ENCODE assay signal across 9 cellular contexts in the genomic region with DNA sequence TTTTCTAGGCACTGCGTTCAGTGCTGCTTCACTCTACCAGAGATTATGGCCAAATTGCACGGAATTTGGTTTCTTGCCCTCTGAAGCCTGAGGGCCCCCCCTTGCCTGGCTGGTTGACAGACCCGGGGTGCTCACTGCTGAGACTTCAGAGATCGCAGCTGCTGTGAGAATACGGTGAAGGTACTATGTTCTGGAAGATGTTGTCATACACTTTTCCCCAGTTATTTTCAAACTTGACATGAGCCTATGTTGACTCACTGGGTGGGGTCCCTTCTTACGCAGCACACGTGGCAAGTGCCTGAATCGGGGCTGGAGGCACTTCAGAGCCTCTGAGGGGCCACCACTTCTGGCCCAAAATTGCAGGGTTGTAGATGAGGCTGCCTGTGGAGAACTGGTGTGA. TPM values are rescaled to one million over a fixed set of nuclear protein-coding genes. Genes with fewer than 3 reads are reported as not detected.
DNase-seq lines count a peak whose midpoint lies in the region; ATAC-seq, FAIRE-seq and TF ChIP-seq lines count a peak whose summit lies in the region.
"Not testable (repeated sequence)": the region's sequence is repeated elsewhere in the genome, so short reads cannot be mapped to it uniquely, and the experiment has no call there.
"Had no signal": no experiment of that assay in that cellular context is flagged by ENCODE, and none has a peak within 500 bp of the region (broad histone marks: within the 10 kb centered on the region; RNA-seq: fewer than 3 reads in every experiment).

No MANE protein-coding gene starts in this region.

- H2AFZ ChIP-seq in PC-3 (ENCODE audit: low read length); keratinocyte (ENCODE audit: control insufficient read depth, low read length): not testable (repeated sequence)

- not testable (repeated sequence) for H3K9me3 Mint-ChIP-seq in activated CD4-positive, alpha-beta T cell treated with anti-CD3 and anti-CD28 coated beads, Interleukin-2, amount 10 ng/mL, durations not matched to agents 24 days and 14 days; activated T-helper 2 cell treated with anti-CD3 and anti-CD28 coated beads, Interferon-gamma antibody, Interleukin-2, Interleukin-4, amounts not matched to agents 10 μg/mL and 5 μg/mL and 100 μg/mL, durations not matched to agents 14 hours and 24 hours and 36 hours; osteocyte (ENCODE audit: unreplicated experiment); stimulated activated naive CD8-positive, alpha-beta T cell treated with anti-CD3 and anti-CD28 coated beads, Interleukin-15, amount 100 ng/mL, for 72 hours

- H3K9me1 ChIP-seq in keratinocyte (ENCODE audit: control insufficient read depth, extremely low read depth, insufficient read depth, low read length) = not testable (repeated sequence)

- DNase-seq in Daoy (ENCODE audit: low read depth) (peak; percentile 39), PC-3 (peak; percentile 71), bronchial epithelial cell (ENCODE audit: low read depth) (peak; percentile 38)
- not testable (repeated sequence) for DNase-seq in activated CD4-positive, alpha-beta T cell treated with anti-CD3 and anti-CD28 coated beads, Interleukin-2, amount 10 ng/mL, durations not matched to agents 24 days and 14 days; activated T-helper 2 cell treated with anti-CD3 and anti-CD28 coated beads, Interferon-gamma antibody, Interleukin-2, Interleukin-4, amounts not matched to agents 10 μg/mL and 5 μg/mL and 100 μg/mL, durations not matched to agents 14 hours and 24 hours and 36 hours (ENCODE audit: low spot score); keratinocyte (ENCODE audit: low read depth, low spot score); osteocyte (ENCODE audit: extremely low spot score, unreplicated experiment); stimulated activated naive CD8-positive, alpha-beta T cell treated with anti-CD3 and anti-CD28 coated beads, Interleukin-15, amount 100 ng/mL, for 72 hours

- not testable (repeated sequence) for H4K20me1 ChIP-seq in PC-3 (ENCODE audit: low read length); keratinocyte (ENCODE audit: control insufficient read depth, extremely low read depth, insufficient read depth, low read length)

- not testable (repeated sequence) for H3K9me2 ChIP-seq in PC-3 (replicated peaks; ENCODE audit: low read length)

- not testable (repeated sequence) for H3K36me3 ChIP-seq in PC-3 (ENCODE audit: low read depth, low read length); bronchial epithelial cell (ENCODE audit: control insufficient read depth, insufficient read depth, low read length); keratinocyte (ENCODE audit: control insufficient read depth in 2 of 2, extremely low read depth in 1 of 2, insufficient read depth in 2 of 2, low read length in 2 of 2)

- H3K27ac ChIP-seq in PC-3 (ENCODE audit: low read length) = peak overlapping the region; percentile 96
- peak overlapping the region; percentile 56 for H3K27ac ChIP-seq in keratinocyte (ENCODE audit: control insufficient read depth, insufficient read depth, low read length)

- not testable (repeated sequence) for H3K9me3 ChIP-seq in PC-3 (ENCODE audit: low read length); keratinocyte (ENCODE audit: control insufficient read depth, low read depth, low read length)

- H3K27me3 Mint-ChIP-seq in activated CD4-positive, alpha-beta T cell treated with anti-CD3 and anti-CD28 coated beads, Interleukin-2, amount 10 ng/mL, durations not matched to agents 24 days and 14 days; activated T-helper 2 cell treated with anti-CD3 and anti-CD28 coated beads, Interferon-gamma antibody, Interleukin-2, Interleukin-4, amounts not matched to agents 10 μg/mL and 5 μg/mL and 100 μg/mL, durations not matched to agents 14 hours and 24 hours and 36 hours (ENCODE audit: low read depth); osteocyte (ENCODE audit: unreplicated experiment); stimulated activated naive CD8-positive, alpha-beta T cell treated with anti-CD3 and anti-CD28 coated beads, Interleukin-15, amount 100 ng/mL, for 72 hours: not testable (repeated sequence)

- peaks cover 12% of the 10 kb centered on the region for H3K4me1 Mint-ChIP-seq in activated CD4-positive, alpha-beta T cell treated with anti-CD3 and anti-CD28 coated beads, Interleukin-2, amount 10 ng/mL, durations not matched to agents 24 days and 14 days
- H3K4me1 Mint-ChIP-seq in activated T-helper 2 cell treated with anti-CD3 and anti-CD28 coated beads, Interferon-gamma antibody, Interleukin-2, Interleukin-4, amounts not matched to agents 10 μg/mL and 5 μg/mL and 100 μg/mL, durations not matched to agents 14 hours and 24 hours and 36 hours (ENCODE audit: low read depth) = not testable (repeated sequence)
- H3K4me1 Mint-ChIP-seq in osteocyte (ENCODE audit: unreplicated experiment) = peaks cover 20% of the 10 kb centered on the region
- peaks cover 36% of the 10 kb centered on the region for H3K4me1 Mint-ChIP-seq in stimulated activated naive CD8-positive, alpha-beta T cell treated with anti-CD3 and anti-CD28 coated beads, Interleukin-15, amount 100 ng/mL, for 72 hours

- H3K4me3 ChIP-seq in PC-3 (ENCODE audit: low read length); bronchial epithelial cell (ENCODE audit: low read depth, low read length); keratinocyte (ENCODE audit: control insufficient read depth in 2 of 3, extremely low read depth in 1 of 3, insufficient read depth in 2 of 3, low read depth in 1 of 3, low read length in 3 of 3): not testable (repeated sequence)

- H3K27ac Mint-ChIP-seq in activated CD4-positive, alpha-beta T cell treated with anti-CD3 and anti-CD28 coated beads, Interleukin-2, amount 10 ng/mL, durations not matched to agents 24 days and 14 days = peak overlapping the region; percentile 37
- not testable (repeated sequence) for H3K27ac Mint-ChIP-seq in activated T-helper 2 cell treated with anti-CD3 and anti-CD28 coated beads, Interferon-gamma antibody, Interleukin-2, Interleukin-4, amounts not matched to agents 10 μg/mL and 5 μg/mL and 100 μg/mL, durations not matched to agents 14 hours and 24 hours and 36 hours; stimulated activated naive CD8-positive, alpha-beta T cell treated with anti-CD3 and anti-CD28 coated beads, Interleukin-15, amount 100 ng/mL, for 72 hours
- H3K27ac Mint-ChIP-seq in osteocyte (ENCODE audit: unreplicated experiment) = peak overlapping the region; percentile 34

- H3K9ac ChIP-seq in PC-3 (ENCODE audit: low read length) = peak overlapping the region; percentile 98
- not testable (repeated sequence) for H3K9ac ChIP-seq in keratinocyte (ENCODE audit: control insufficient read depth, extremely low read depth, insufficient read depth, low read length)

- intact Hi-C loops in PC-3 (cut with micrococcal nuclease) = loop anchor here (5.0 kb wide), 1 partner anchor 42 kb away; the partner anchor contains the start of gene PRSS27
- intact Hi-C loops in activated CD4-positive, alpha-beta T cell treated with anti-CD3 and anti-CD28 coated beads, Interleukin-2, amount 10 ng/mL, durations not matched to agents 24 days and 14 days (cut with micrococcal nuclease) = not testable (repeated sequence)
- intact Hi-C loops in activated T-helper 2 cell treated with anti-CD3 and anti-CD28 coated beads, Interferon-gamma antibody, Interleukin-2, Interleukin-4, amounts not matched to agents 10 μg/mL and 5 μg/mL and 100 μg/mL, durations not matched to agents 14 hours and 24 hours and 36 hours (cut with micrococcal nuclease) = loop anchor here (5.0 kb wide), 1 partner anchor 202 kb away; the partner anchor contains the start of gene FLYWCH2

- peak overlapping the region; percentile 95 for H3K4me2 ChIP-seq in PC-3 (ENCODE audit: low read length)
- H3K4me2 ChIP-seq in keratinocyte (ENCODE audit: control insufficient read depth, extremely low read depth, insufficient read depth, low read depth, low read length) = not testable (repeated sequence)

- ATAC-seq in PC-3 = peak; percentile 33
- ATAC-seq in stimulated activated naive CD8-positive, alpha-beta T cell treated with anti-CD3 and anti-CD28 coated beads, Interleukin-15, amount 100 ng/mL, for 72 hours = not testable (repeated sequence)

- POLR2A ChIA-PET in PC-3 (lab: Charles Lee; ENCODE audit: unreplicated experiment) = not testable (repeated sequence)

- dilution Hi-C loops in keratinocyte (cut with MboI; ENCODE audit: extremely low pct_ligation_motif_present, low sequenced_read_pairs) = not testable (repeated sequence)

- peak overlapping the region; percentile 40 for H3K4me3 Mint-ChIP-seq in activated CD4-positive, alpha-beta T cell treated with anti-CD3 and anti-CD28 coated beads, Interleukin-2, amount 10 ng/mL, durations not matched to agents 24 days and 14 days
- H3K4me3 Mint-ChIP-seq in activated T-helper 2 cell treated with anti-CD3 and anti-CD28 coated beads, Interferon-gamma antibody, Interleukin-2, Interleukin-4, amounts not matched to agents 10 μg/mL and 5 μg/mL and 100 μg/mL, durations not matched to agents 14 hours and 24 hours and 36 hours (ENCODE audit: low read depth) = peak overlapping the region; percentile 72
- H3K4me3 Mint-ChIP-seq in osteocyte (ENCODE audit: unreplicated experiment) = not testable (repeated sequence)
- H3K4me3 Mint-ChIP-seq in stimulated activated naive CD8-positive, alpha-beta T cell treated with anti-CD3 and anti-CD28 coated beads, Interleukin-15, amount 100 ng/mL, for 72 hours = peak overlapping the region; percentile 42 to 100

- BruUV-seq in PC-3 (replicated peaks; lab: Mats Ljungman, UMichigan) = not testable (repeated sequence)

- not testable (repeated sequence) for FAIRE-seq in bronchial epithelial cell (lab: Jason Lieb, UNC); keratinocyte (lab: Jason Lieb, UNC)

- H3K27me3 ChIP-seq in PC-3 (ENCODE audit: low read length); bronchial epithelial cell (ENCODE audit: control insufficient read depth, insufficient read depth, low read length); keratinocyte (ENCODE audit: control insufficient read depth, extremely low read depth, insufficient read depth, low read length): not testable (repeated sequence)

- not testable (repeated sequence) for H3F3A ChIP-seq in PC-3 (ENCODE audit: low read length, unreplicated experiment)

- H3K36me3 Mint-ChIP-seq in activated CD4-positive, alpha-beta T cell treated with anti-CD3 and anti-CD28 coated beads, Interleukin-2, amount 10 ng/mL, durations not matched to agents 24 days and 14 days (ENCODE audit: low read depth); osteocyte (ENCODE audit: unreplicated experiment): not testable (repeated sequence)
- H3K36me3 Mint-ChIP-seq in activated T-helper 2 cell treated with anti-CD3 and anti-CD28 coated beads, Interferon-gamma antibody, Interleukin-2, Interleukin-4, amounts not matched to agents 10 μg/mL and 5 μg/mL and 100 μg/mL, durations not matched to agents 14 hours and 24 hours and 36 hours (ENCODE audit: low read depth) = peaks cover 23% of the 10 kb centered on the region

- peaks cover 33% of the 10 kb centered on the region for H3K4me1 ChIP-seq in PC-3 (ENCODE audit: insufficient read depth, low read length)
- H3K4me1 ChIP-seq in keratinocyte (ENCODE audit: control insufficient read depth, extremely low read depth, insufficient read depth, low read length) = peaks cover 14% of the 10 kb centered on the region

- TF ChIP-seq CTCF in PC-3 (conservative IDR thresholded peaks at IDR 0.05; ENCODE audit: low read depth, low read length); bronchial epithelial cell (IDR thresholded peaks at IDR 0.05; ENCODE audit: insufficient read depth, low read length, severe bottlenecking); keratinocyte (optimal IDR thresholded peaks at IDR 0.05 in 1 of 3, IDR thresholded peaks at IDR 0.05 in 1 of 3, conservative IDR thresholded peaks at IDR 0.05 in 1 of 3; ENCODE audit: extremely low read depth in 1 of 3, insufficient read depth in 2 of 3, low read length in 3 of 3); osteocyte (IDR thresholded peaks at IDR 0.05): not testable (repeated sequence)

- CTCF ChIA-PET in PC-3 (lab: Charles Lee) = not testable (repeated sequence)

- H3K79me2 ChIP-seq in PC-3 (ENCODE audit: low read length) (peaks cover 38% of the 10 kb centered on the region), keratinocyte (ENCODE audit: control insufficient read depth, insufficient read depth, low read length) (peaks cover 31% of the 10 kb centered on the region)

RNA-seq across cellular contexts. Expression of gene KCTD5, which starts 2.0 kb away (rescaled TPM):
- 22.9 and 27.4 TPM in 2 replicates for total RNA-seq in Daoy (2014; rRNA removed; shearing (Covaris generic))
- 52.2 and 62.1 TPM in 2 replicates for total RNA-seq in PC-3 (2014; rRNA removed)
- total RNA-seq in activated CD4-positive, alpha-beta T cell treated with anti-CD3 and anti-CD28 coated beads, Interleukin-2, amount 10 ng/mL, durations not matched to agents 24 days and 14 days = 54.4 and 57.0 TPM in 2 replicates
- 65.5 and 68.5 TPM in 2 replicates for total RNA-seq in activated T-helper 2 cell treated with anti-CD3 and anti-CD28 coated beads, Interferon-gamma antibody, Interleukin-2, Interleukin-4, amounts not matched to agents 10 μg/mL and 5 μg/mL and 100 μg/mL, durations not matched to agents 14 hours and 24 hours and 36 hours
- total RNA-seq in bronchial epithelial cell = 28.4 and 46.1 TPM in 2 replicates
- polyA plus RNA-seq in keratinocyte = 29.0 to 41.1 TPM (median 36.1 TPM) in 3 replicates
- polyA plus RNA-seq in keratinocyte (2011; ENCODE audit: low read depth) = 65.3 TPM
- 26.3 and 41.3 TPM in 2 replicates for polyA plus RNA-seq in keratinocyte (2011; cell fraction: cytosol; rRNA removed)
- 38.9 and 43.7 TPM in 2 replicates for polyA plus RNA-seq in keratinocyte (2011; cell fraction: nucleus; rRNA removed)
- polyA plus RNA-seq in keratinocyte (2012; ENCODE audit: low replicate concordance) = 27.1 and 31.1 TPM in 2 replicates
- polyA minus RNA-seq in keratinocyte = 21.5 to 50.1 TPM (median 23.4 TPM) in 3 replicates
- 38.0 TPM for polyA minus RNA-seq in keratinocyte (2011; cell fraction: cytosol; rRNA and poly(A)+ RNA removed)
- 19.9 and 28.2 TPM in 2 replicates for polyA minus RNA-seq in keratinocyte (2011; cell fraction: nucleus; rRNA and poly(A)+ RNA removed)
- total RNA-seq in osteocyte = 28.0 and 28.1 TPM in 2 replicates

RNA-seq across cellular contexts. Expression of gene PRSS27, which starts 39.7 kb away (rescaled TPM):
- 0.06 TPM in 1 of 2 replicates, not detected in the other for total RNA-seq in Daoy (2014; rRNA removed; shearing (Covaris generic))
- 1.2 TPM in 1 of 2 replicates, not detected in the other for total RNA-seq in PC-3 (2014; rRNA removed)
- 1.8 and 2.0 TPM in 2 replicates for total RNA-seq in activated CD4-positive, alpha-beta T cell treated with anti-CD3 and anti-CD28 coated beads, Interleukin-2, amount 10 ng/mL, durations not matched to agents 24 days and 14 days
- total RNA-seq in activated T-helper 2 cell treated with anti-CD3 and anti-CD28 coated beads, Interferon-gamma antibody, Interleukin-2, Interleukin-4, amounts not matched to agents 10 μg/mL and 5 μg/mL and 100 μg/mL, durations not matched to agents 14 hours and 24 hours and 36 hours = 1.8 and 2.1 TPM in 2 replicates
- total RNA-seq in bronchial epithelial cell = 1.3 and 4.5 TPM in 2 replicates
- 0.20 to 0.67 TPM (median 0.22 TPM) in 3 replicates for polyA plus RNA-seq in keratinocyte
- 0.45 TPM for polyA plus RNA-seq in keratinocyte (2011; ENCODE audit: low read depth)
- polyA plus RNA-seq in keratinocyte (2011; cell fraction: cytosol; rRNA removed) = 0.34 and 0.73 TPM in 2 replicates
- polyA plus RNA-seq in keratinocyte (2011; cell fraction: nucleus; rRNA removed) = 0.73 and 1.3 TPM in 2 replicates
- 0.29 and 1.5 TPM in 2 replicates for polyA plus RNA-seq in keratinocyte (2012; ENCODE audit: low replicate concordance)
- polyA minus RNA-seq in keratinocyte = 0.07 TPM in 1 of 3 replicates, not detected in the others
- polyA minus RNA-seq in keratinocyte (2011; cell fraction: cytosol; rRNA and poly(A)+ RNA removed) = not detected
- 0.53 TPM in 1 of 2 replicates, not detected in the other for polyA minus RNA-seq in keratinocyte (2011; cell fraction: nucleus; rRNA and poly(A)+ RNA removed)
- total RNA-seq in osteocyte = 4.2 and 5.5 TPM in 2 replicates
- total RNA-seq: skeletal muscle tissue had no signal
